Comparison of ENCODE assay signal across 22 cellular contexts in the genomic region with DNA sequence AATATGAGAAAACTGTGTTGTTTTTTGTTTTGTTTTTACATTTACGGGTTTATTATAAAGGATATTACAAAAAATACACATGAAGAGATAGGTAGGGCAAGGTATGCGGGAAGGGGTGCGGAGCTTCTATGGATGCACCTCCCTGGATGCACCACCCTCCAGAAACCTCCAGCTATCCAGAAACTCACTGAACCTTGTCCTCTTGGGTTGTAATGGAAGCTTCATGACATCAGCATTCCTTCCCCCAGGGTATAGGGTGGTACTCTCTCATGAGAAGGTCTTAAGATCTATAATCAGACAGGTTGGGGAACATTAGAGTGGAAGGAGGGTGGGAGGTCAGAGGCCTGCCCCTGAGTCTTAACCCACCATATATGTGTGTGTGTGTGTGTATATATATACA. TPM values are rescaled to one million over a fixed set of nuclear protein-coding genes. Genes with fewer than 3 reads are reported as not detected.
DNase-seq lines count a peak whose midpoint lies in the region; ATAC-seq and TF ChIP-seq lines count a peak whose summit lies in the region.
"Had no signal": no experiment of that assay in that cellular context is flagged by ENCODE, and none has a peak within 500 bp of the region (broad histone marks: within the 10 kb centered on the region; RNA-seq: fewer than 3 reads in every experiment).

No MANE protein-coding gene starts in this region.

- no peaks in the 10 kb centered on the region for H3K27me3 ChIP-seq in transverse colon
- H3K27me3 ChIP-seq: BE2C had no signal

- intact Hi-C loops in mucosa of descending colon (cut with DNase I, micrococcal nuclease): no loop called here
- intact Hi-C loops in transverse colon (cut with DNase I; ENCODE audit: low total_unique reads): no loop called here

- WGBS in transverse colon (ENCODE audit: low coverage in 1 of 2), 2 donors: 80 to 96% methylated on average over 2 to 3 of the region's 3 CpGs

- no peak for TF ChIP-seq CTCF in mucosa of descending colon (IDR thresholded peaks at IDR 0.05)
- TF ChIP-seq CTCF in transverse colon (IDR thresholded peaks at IDR 0.05): no peak

- H3K9me3 ChIP-seq in mucosa of descending colon: no peaks in the 10 kb centered on the region
- no peaks in the 10 kb centered on the region for H3K9me3 ChIP-seq in transverse colon
- H3K9me3 ChIP-seq: BE2C had no signal

- peak overlapping the region in 3 of 4 donors; percentile 7 to 44 (median 19) for H3K27ac ChIP-seq in transverse colon
- H3K27ac ChIP-seq: HL-60 had no signal

- DNase-seq in HT-29 (ENCODE audit: low spot score): peak; percentile 19
- no peak for DNase-seq in mucosa of descending colon
- no peak for DNase-seq in transverse colon
- DNase-seq in cerebellar nuclear complex (lab: John Stamatoyannopoulos, UW): no peak
- DNase-seq in GM19240 (ENCODE audit: insufficient read length, low spot score): no peak
- DNase-seq in NCI-H774 (lab: John Stamatoyannopoulos, UW): no peak
- DNase-seq: ACHN; BE2C; C1 segment of cervical spinal cord; CD4-positive, CD25-positive, alpha-beta regulatory T cell; CD8-positive, alpha-beta memory T cell; COR-L47; DMS153; DMS79; GF-D8; GOT3; H7; HFFc6; IMR-90 had no signal

- ATAC-seq in mucosa of descending colon: peak; percentile 56
- ATAC-seq: HCT116, K562 had no signal

- H3K4me3 ChIP-seq in mucosa of descending colon: no peak overlapping the region
- H3K4me3 ChIP-seq in transverse colon: no peak overlapping the region
- H3K4me3 ChIP-seq: K562 had no signal

- H3K36me3 ChIP-seq in mucosa of descending colon (ENCODE audit: low read depth) (no peaks in the 10 kb centered on the region), transverse colon (no peaks in the 10 kb centered on the region)
- H3K36me3 ChIP-seq: BE2C had no signal

- in situ Hi-C loops in transverse colon (cut with MboI; ENCODE audit: low pct_ligation_motif_present in 1 of 4, low pct_unique_long_range_greater_than_20kb in 1 of 4, low sequenced_read_pairs in 3 of 4): loop anchor here in 1 of 4 donors (25.0 kb wide), 2 partner anchors 860 to 1110 kb away; no protein-coding TSS in a partner anchor

- no peak for TF ChIP-seq POLR2A in transverse colon (IDR thresholded peaks at IDR 0.05)

- no peak for TF ChIP-seq EP300 in transverse colon (IDR thresholded peaks at IDR 0.05; ENCODE audit: low read depth)

- peaks cover 9% of the 10 kb centered on the region for H3K4me1 ChIP-seq in mucosa of descending colon (ENCODE audit: low read depth)
- H3K4me1 ChIP-seq in transverse colon: peaks cover 5 to 27% (median 13%) of the 10 kb centered on the region in 4 donors
- H3K4me1 ChIP-seq: BE2C had no signal

RNA-seq across cellular contexts. Expression of gene SPRYD7, which starts 16.0 kb away (rescaled TPM):
- 4.4 and 4.6 TPM in 2 replicates for total RNA-seq in HT-29 (2014; rRNA removed; shearing (Covaris generic))
- total RNA-seq in mucosa of descending colon: 10 to 100 TPM; 11.2 to 15.0 (median 12.4) TPM
- 10 to 100 TPM; 11.1 to 15.7 (median 13.1) TPM for total RNA-seq in transverse colon

RNA-seq across cellular contexts. Expression of gene TRIM13, which starts 44.7 kb away (rescaled TPM):
- total RNA-seq in HT-29 (2014; rRNA removed; shearing (Covaris generic)): 6.6 and 8.0 TPM in 2 replicates
- total RNA-seq in mucosa of descending colon (10 to 100 TPM; 31.6 to 35.5 (median 32.7) TPM), transverse colon (10 to 100 TPM in 2 of 4 donors, 1 to 10 TPM in 2; 5.6 to 30.6 (median 15.0) TPM)
